In the genomic region with DNA sequence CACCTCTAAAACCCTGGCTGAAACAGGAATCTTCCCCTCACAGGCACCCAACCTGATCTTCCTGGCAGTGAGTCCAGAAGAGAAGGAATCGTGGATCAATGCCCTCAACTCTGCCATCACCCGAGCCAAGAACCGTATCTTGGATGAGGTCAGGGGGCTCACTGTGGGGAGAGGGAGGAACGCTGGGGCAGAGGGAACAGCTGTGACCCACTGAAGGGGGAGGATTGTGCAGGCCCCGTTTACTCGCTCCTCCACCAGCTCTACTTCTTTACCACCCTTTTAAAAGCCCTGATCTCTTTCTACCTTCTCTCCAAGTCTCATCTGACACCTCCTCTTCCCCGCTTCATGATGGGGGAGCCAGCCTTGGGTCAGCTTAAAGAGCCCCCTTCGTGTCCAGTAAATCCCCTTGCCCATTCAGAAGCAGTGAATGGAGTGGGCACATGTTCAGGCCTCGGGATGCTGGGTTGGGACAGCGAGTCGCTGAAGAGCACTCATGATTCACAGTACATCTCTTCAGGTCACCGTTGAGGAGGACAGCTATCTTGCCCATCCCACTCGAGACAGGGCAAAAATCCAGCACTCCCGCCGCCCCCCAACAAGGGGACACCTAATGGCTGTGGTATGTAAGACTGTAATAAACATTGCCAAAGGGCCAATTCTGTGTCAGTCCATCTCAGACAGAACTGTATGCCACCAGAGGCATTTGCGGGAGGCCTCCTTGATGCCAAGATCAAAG, we compare ENCODE assay signal across 15 cellular contexts. TPM values are rescaled to one million over a fixed set of nuclear protein-coding genes. Genes with fewer than 3 reads are reported as not detected.
DNase-seq lines count a peak whose midpoint lies in the region; ATAC-seq, FAIRE-seq and TF ChIP-seq lines count a peak whose summit lies in the region.
"Had no signal": no experiment of that assay in that cellular context is flagged by ENCODE, and none has a peak within 500 bp of the region (broad histone marks: within the 10 kb centered on the region; RNA-seq: fewer than 3 reads in every experiment).

No MANE protein-coding gene starts in this region.

- H3K79me2 ChIP-seq in SK-N-SH (ENCODE audit: insufficient read depth) = peaks cover 48% of the 10 kb centered on the region

- TF ChIP-seq POLR2A in transverse colon (IDR thresholded peaks at IDR 0.05) = no peak

- no peak for ATAC-seq in HG02938 (IDR thresholded peaks at IDR 0.05; ENCODE audit: unreplicated experiment)
- ATAC-seq: HepG2 had no signal

- H3K9me3 ChIP-seq in SK-N-SH = no peaks in the 10 kb centered on the region
- H3K9me3 ChIP-seq in transverse colon = no peaks in the 10 kb centered on the region

- H3K27me3 ChIP-seq in SK-N-SH (ENCODE audit: insufficient read depth) (no peaks in the 10 kb centered on the region), transverse colon (no peaks in the 10 kb centered on the region)

- H3K4me1 ChIP-seq in SK-N-SH (ENCODE audit: control insufficient read depth in 1 of 2, insufficient read depth in 2 of 2, low read depth in 1 of 2, low read length in 1 of 2) = peaks cover 17 to 53% of the 10 kb centered on the region in 2 experiments
- H3K4me1 ChIP-seq in transverse colon = peaks cover 24 to 77% (median 44%) of the 10 kb centered on the region in 4 donors

- no peak for TF ChIP-seq RAD21 in SK-N-SH (IDR thresholded peaks at IDR 0.05; ENCODE audit: low read length)

- H3K4me2 ChIP-seq in SK-N-SH = no peak overlapping the region

- no peak for FAIRE-seq in HTR-8/SVneo (lab: Jason Lieb, UNC)
- FAIRE-seq: A204.1, GM18507, HepG2 had no signal

- intact Hi-C loops in transverse colon (cut with DNase I; ENCODE audit: low total_unique reads) = no loop called here

- no peak overlapping the region for H2AFZ ChIP-seq in SK-N-SH (ENCODE audit: low read depth)

- no peaks in the 10 kb centered on the region for H4K20me1 ChIP-seq in SK-N-SH (ENCODE audit: insufficient read depth)

- in situ Hi-C loops in transverse colon (cut with MboI; ENCODE audit: low pct_ligation_motif_present in 1 of 4, low pct_unique_long_range_greater_than_20kb in 1 of 4, low sequenced_read_pairs in 3 of 4) = loop anchor here in 1 of 4 donors (25.0 kb wide), 1 partner anchor 95 kb away; the partner anchor contains the start of gene VPS45

- CTCF ChIA-PET in SK-N-SH (lab: Yijun Ruan, JAX) = interaction anchor here (1.2 to 7.1 kb wide), 4 partner anchors 10 to 195 kb away, joined by 3 to 59 read pairs (median 6); no protein-coding TSS in a partner anchor

- H3K9me2 ChIP-seq in SK-N-SH = no peaks in the 10 kb centered on the region

- H3K4me3 ChIP-seq in SK-N-SH (ENCODE audit: low read depth in 2 of 2, low read length in 1 of 2) = no peak overlapping the region
- no peak overlapping the region for H3K4me3 ChIP-seq in transverse colon

- no peak overlapping the region for H3K9ac ChIP-seq in SK-N-SH

- WGBS in SK-N-SH (ENCODE audit: low lambda C conversion rate) = 72% methylated on average over 16 of the region's 16 CpGs
- 80 to 94% methylated on average over 6 to 16 of the region's 16 CpGs for WGBS in transverse colon (ENCODE audit: low coverage in 1 of 2), 2 donors

- POLR2A ChIA-PET in SK-N-SH (lab: Yijun Ruan, JAX) = no interaction called here

- peak; percentile 48 for DNase-seq in activated CD8-positive, alpha-beta memory T cell treated with anti-CD3 and anti-CD28 coated beads for 24 hours
- DNase-seq in activated CD8-positive, alpha-beta memory T cell treated with anti-CD3 and anti-CD28 coated beads, Interleukin-2, amount 50 U/mL, for 4 hours = no peak
- no peak for DNase-seq in SK-N-SH
- DNase-seq in iris pigment epithelial cell (ENCODE audit: low read depth) = peak; percentile 50
- no peak for DNase-seq in transverse colon
- no peak for DNase-seq in activated CD4-positive, alpha-beta T cell treated with anti-CD3 and anti-CD28 coated beads, Interleukin-2, amount 50 U/mL, for 1 hour
- DNase-seq in HTR-8/SVneo (ENCODE audit: insufficient read length, low spot score) = no peak
- DNase-seq: activated effector memory CD4-positive, alpha-beta T cell treated with Interleukin-2 at 50 U/mL for 16 hours; DMS53; erythroblast; NCI-H187 treated with DMSO at 0.1 percent for 48 hours had no signal

- TF ChIP-seq EP300 in SK-N-SH (IDR thresholded peaks at IDR 0.05; ENCODE audit: borderline replicate concordance in 1 of 2, low read depth in 1 of 2, low read length in 1 of 2) (no peak), transverse colon (IDR thresholded peaks at IDR 0.05; ENCODE audit: low read depth) (no peak)

- TF ChIP-seq CTCF in SK-N-SH (IDR thresholded peaks at IDR 0.05) (no peak), transverse colon (IDR thresholded peaks at IDR 0.05) (no peak)

- H3F3A ChIP-seq in SK-N-SH (replicated peaks; ENCODE audit: insufficient read depth) = peaks cover 59% of the 10 kb centered on the region

- H3K36me3 ChIP-seq in SK-N-SH (replicated peaks in 1 of 2; ENCODE audit: control insufficient read depth in 1 of 2, insufficient read depth in 2 of 2, low read length in 1 of 2) (peaks cover 48 to 65% of the 10 kb centered on the region in 2 experiments), transverse colon (peaks cover 0 to 13% (median 0%) of the 10 kb centered on the region in 4 donors)

- peak overlapping the region in 1 of 2 experiments; percentile 86; a peak in 2 of 4 replicates for H3K27ac ChIP-seq in SK-N-SH (ENCODE audit: low read depth in 2 of 2, low read length in 1 of 2)
- H3K27ac ChIP-seq in transverse colon = peak overlapping the region; percentile 92 to 96 (median 94)

TF ChIP-seq in SK-N-SH, 30 proteins besides CTCF, POLR2A, EP300 and RAD21:
- TF ChIP-seq FOSL2 (IDR thresholded peaks at IDR 0.05; ENCODE audit: borderline replicate concordance, low read depth) (peak; percentile 48), NFIC (IDR thresholded peaks at IDR 0.05; ENCODE audit: borderline replicate concordance) (peak; percentile 76; the same call in 1 of the 2 replicates), JUND (IDR thresholded peaks at IDR 0.05) (peak; percentile 53), MEF2A (IDR thresholded peaks at IDR 0.05; ENCODE audit: borderline replicate concordance, low read depth) (no peak), TCF12 (IDR thresholded peaks at IDR 0.05) (peak; percentile 42)
- TF ChIP-seq, protein P1, sequence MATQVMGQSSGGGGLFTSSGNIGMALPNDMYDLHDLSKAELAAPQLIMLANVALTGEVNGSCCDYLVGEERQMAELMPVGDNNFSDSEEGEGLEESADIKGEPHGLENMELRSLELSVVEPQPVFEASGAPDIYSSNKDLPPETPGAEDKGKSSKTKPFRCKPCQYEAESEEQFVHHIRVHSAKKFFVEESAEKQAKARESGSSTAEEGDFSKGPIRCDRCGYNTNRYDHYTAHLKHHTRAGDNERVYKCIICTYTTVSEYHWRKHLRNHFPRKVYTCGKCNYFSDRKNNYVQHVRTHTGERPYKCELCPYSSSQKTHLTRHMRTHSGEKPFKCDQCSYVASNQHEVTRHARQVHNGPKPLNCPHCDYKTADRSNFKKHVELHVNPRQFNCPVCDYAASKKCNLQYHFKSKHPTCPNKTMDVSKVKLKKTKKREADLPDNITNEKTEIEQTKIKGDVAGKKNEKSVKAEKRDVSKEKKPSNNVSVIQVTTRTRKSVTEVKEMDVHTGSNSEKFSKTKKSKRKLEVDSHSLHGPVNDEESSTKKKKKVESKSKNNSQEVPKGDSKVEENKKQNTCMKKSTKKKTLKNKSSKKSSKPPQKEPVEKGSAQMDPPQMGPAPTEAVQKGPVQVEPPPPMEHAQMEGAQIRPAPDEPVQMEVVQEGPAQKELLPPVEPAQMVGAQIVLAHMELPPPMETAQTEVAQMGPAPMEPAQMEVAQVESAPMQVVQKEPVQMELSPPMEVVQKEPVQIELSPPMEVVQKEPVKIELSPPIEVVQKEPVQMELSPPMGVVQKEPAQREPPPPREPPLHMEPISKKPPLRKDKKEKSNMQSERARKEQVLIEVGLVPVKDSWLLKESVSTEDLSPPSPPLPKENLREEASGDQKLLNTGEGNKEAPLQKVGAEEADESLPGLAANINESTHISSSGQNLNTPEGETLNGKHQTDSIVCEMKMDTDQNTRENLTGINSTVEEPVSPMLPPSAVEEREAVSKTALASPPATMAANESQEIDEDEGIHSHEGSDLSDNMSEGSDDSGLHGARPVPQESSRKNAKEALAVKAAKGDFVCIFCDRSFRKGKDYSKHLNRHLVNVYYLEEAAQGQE (IDR thresholded peaks at IDR 0.05; ENCODE audit: low read depth, low read length) = no peak
- TF ChIP-seq, protein P2, sequence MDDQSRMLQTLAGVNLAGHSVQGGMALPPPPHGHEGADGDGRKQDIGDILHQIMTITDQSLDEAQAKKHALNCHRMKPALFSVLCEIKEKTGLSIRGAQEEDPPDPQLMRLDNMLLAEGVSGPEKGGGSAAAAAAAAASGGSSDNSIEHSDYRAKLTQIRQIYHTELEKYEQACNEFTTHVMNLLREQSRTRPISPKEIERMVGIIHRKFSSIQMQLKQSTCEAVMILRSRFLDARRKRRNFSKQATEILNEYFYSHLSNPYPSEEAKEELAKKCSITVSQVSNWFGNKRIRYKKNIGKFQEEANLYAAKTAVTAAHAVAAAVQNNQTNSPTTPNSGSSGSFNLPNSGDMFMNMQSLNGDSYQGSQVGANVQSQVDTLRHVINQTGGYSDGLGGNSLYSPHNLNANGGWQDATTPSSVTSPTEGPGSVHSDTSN (IDR thresholded peaks at IDR 0.05) = peak; percentile 24; the same call in 1 of the 2 replicates

RNA-seq across cellular contexts. Expression of gene PLEKHO1, which starts 7.3 kb away (rescaled TPM):
- 27.8 and 33.5 TPM in 2 replicates for polyA plus RNA-seq in SK-N-SH (2012; rRNA removed)
- polyA plus RNA-seq in SK-N-SH (2012; cell fraction: cytosol; rRNA removed) = 24.1 and 25.1 TPM in 2 replicates
- 54.0 and 65.5 TPM in 2 replicates for polyA plus RNA-seq in SK-N-SH (2012; cell fraction: nucleus; rRNA removed)
- 10 to 100 TPM; 35.9 to 76.3 (median 49.7) TPM for total RNA-seq in transverse colon

Comparison
In these comparisons a context has a peak if more than half of its experiments do, and no peak if none do; other contexts are left out.
1. DNase-seq: peak in activated CD8-positive, alpha-beta memory T cell treated with anti-CD3 and anti-CD28 coated beads for 24 hours (single experiment) and iris pigment epithelial cell (single experiment); none in activated CD8-positive, alpha-beta memory T cell treated with anti-CD3 and anti-CD28 coated beads, Interleukin-2, amount 50 U/mL, for 4 hours (single experiment), SK-N-SH (single experiment), transverse colon (single experiment), activated CD4-positive, alpha-beta T cell treated with anti-CD3 and anti-CD28 coated beads, Interleukin-2, amount 50 U/mL, for 1 hour (single experiment) and HTR-8/SVneo (single experiment).